ENCODE assay signal across 11 cellular contexts in genomic region chr11:29282088-29282487, GRCh38.
DNase-seq lines count a peak whose midpoint lies in the region; ATAC-seq lines count a peak whose summit lies in the region.
"Had no signal": no experiment of that assay in that cellular context is flagged by ENCODE, and none has a peak within 500 bp of the region (broad histone marks: within the 10 kb centered on the region; RNA-seq: fewer than 3 reads in every experiment).

No MANE protein-coding gene starts in this region.

- WGBS in mesodermal cell (ENCODE audit: insufficient coverage in 2 of 2), 2 experiments = 25 to 42% methylated on average over 2 of the region's 2 CpGs

- H3K36me3 Mint-ChIP-seq in activated CD4-positive, alpha-beta T cell treated with anti-CD3 and anti-CD28 coated beads for 36 hours (ENCODE audit: low read depth) = no peaks in the 10 kb centered on the region
- H3K36me3 Mint-ChIP-seq: naive B cell had no signal

- DNase-seq in Daoy (ENCODE audit: low read depth) (peak; percentile 94), NCI-H226 (peak; percentile 77), dedifferentiated amniotic fluid mesenchymal stem cell (ENCODE audit: extremely low spot score) (peak; percentile 77), SKM-1 treated with dmso at 0.1 percent for 144 hours (lab: John Stamatoyannopoulos, UW; ENCODE audit: unreplicated experiment) (no peak)
- no peak for DNase-seq in activated CD4-positive, alpha-beta T cell treated with anti-CD3 and anti-CD28 coated beads for 36 hours
- DNase-seq: effector CD4-positive, alpha-beta T cell; GF-D8; naive B cell had no signal

- peaks cover 5% of the 10 kb centered on the region for H3K9me3 Mint-ChIP-seq in activated CD4-positive, alpha-beta T cell treated with anti-CD3 and anti-CD28 coated beads for 36 hours (ENCODE audit: low read depth)

- H3K27ac Mint-ChIP-seq in activated CD4-positive, alpha-beta T cell treated with anti-CD3 and anti-CD28 coated beads for 36 hours = no peak overlapping the region

- intact Hi-C loops in activated CD4-positive, alpha-beta T cell treated with anti-CD3 and anti-CD28 coated beads for 36 hours (cut with DNase I, micrococcal nuclease) = no loop called here

- CTCF ChIA-PET in activated CD4-positive, alpha-beta T cell treated with anti-CD3 and anti-CD28 coated beads for 36 hours (lab: Charles Lee) = no interaction called here

- POLR2A ChIA-PET in activated CD4-positive, alpha-beta T cell treated with anti-CD3 and anti-CD28 coated beads for 36 hours (lab: Charles Lee) = no interaction called here

- H3K27ac ChIP-seq in mesodermal cell (ENCODE audit: low read depth, low read length, severe bottlenecking) = peak overlapping the region; percentile 39

- peaks cover 26% of the 10 kb centered on the region for H3K4me1 ChIP-seq in mesodermal cell (ENCODE audit: control insufficient read depth, insufficient read depth, low read length, poor library complexity, severe bottlenecking)

- H3K27me3 Mint-ChIP-seq in activated CD4-positive, alpha-beta T cell treated with anti-CD3 and anti-CD28 coated beads for 36 hours = no peaks in the 10 kb centered on the region
- H3K27me3 Mint-ChIP-seq: naive B cell had no signal

- H3K36me3 ChIP-seq in mesodermal cell (ENCODE audit: control insufficient read depth, insufficient read depth, low read length) = no peaks in the 10 kb centered on the region

- no peaks in the 10 kb centered on the region for H3K4me1 Mint-ChIP-seq in activated CD4-positive, alpha-beta T cell treated with anti-CD3 and anti-CD28 coated beads for 36 hours
- H3K4me1 Mint-ChIP-seq: naive B cell had no signal

- no peak overlapping the region for H3K4me3 ChIP-seq in mesodermal cell (ENCODE audit: extremely low read depth, insufficient read depth, low read length, poor library complexity, severe bottlenecking)

- H3K4me3 Mint-ChIP-seq in activated CD4-positive, alpha-beta T cell treated with anti-CD3 and anti-CD28 coated beads for 36 hours = no peak overlapping the region
- H3K4me3 Mint-ChIP-seq: naive B cell had no signal

- no peaks in the 10 kb centered on the region for H3K9me3 ChIP-seq in mesodermal cell (ENCODE audit: control insufficient read depth, low read length)

- no peak for ATAC-seq in activated CD4-positive, alpha-beta T cell treated with anti-CD3 and anti-CD28 coated beads for 36 hours
- no peak for ATAC-seq in GM21576 (IDR thresholded peaks at IDR 0.05; ENCODE audit: unreplicated experiment)
- no peak for ATAC-seq in HG03520 (IDR thresholded peaks at IDR 0.05; ENCODE audit: unreplicated experiment)

Comparison
In these comparisons a context has a peak if more than half of its experiments do, and no peak if none do; other contexts are left out.
1. DNase-seq: peak in Daoy (single experiment), NCI-H226 (single experiment) and dedifferentiated amniotic fluid mesenchymal stem cell (single experiment); none in SKM-1 treated with dmso at 0.1 percent for 144 hours (single experiment) and activated CD4-positive, alpha-beta T cell treated with anti-CD3 and anti-CD28 coated beads for 36 hours (single experiment).